Comparison of ENCODE assay signal across 1 cellular context in genomic region chr10:59222788-59223187, GRCh38.
TF ChIP-seq lines count a peak whose summit lies in the region.

No MANE protein-coding gene starts in this region.

TF ChIP-seq in HepG2, 621 proteins besides CTCF, POLR2A, EP300 and RAD21 (continued from another document):
- TF ChIP-seq CEBPZ (IDR thresholded peaks at IDR 0.05; ENCODE audit: low read length) (no peak), MED1 (CRISPR knock-in tag; IDR thresholded peaks at IDR 0.05) (0 out of 2 replicates have a peak, but pooled peaks have one; percentile 16), RARA (CRISPR knock-in tag; IDR thresholded peaks at IDR 0.05) (peak; percentile 28; the same call in 1 of the 2 replicates), NR2F6 (IDR thresholded peaks at IDR 0.05) (peak; percentile 23; the same call in 1 of the 2 replicates), NR2F6 (CRISPR knock-in tag; IDR thresholded peaks at IDR 0.05) (0 out of 2 replicates have a peak, but pooled peaks have one; percentile 17), ZNF614 (CRISPR knock-in tag; IDR thresholded peaks at IDR 0.05; ENCODE audit: borderline replicate concordance) (0 out of 2 replicates have a peak, but pooled peaks have one; percentile 28), RBAK (CRISPR knock-in tag; IDR thresholded peaks at IDR 0.05) (no peak)
